9 cellular contexts compared by ENCODE assay signal in the genomic region with DNA sequence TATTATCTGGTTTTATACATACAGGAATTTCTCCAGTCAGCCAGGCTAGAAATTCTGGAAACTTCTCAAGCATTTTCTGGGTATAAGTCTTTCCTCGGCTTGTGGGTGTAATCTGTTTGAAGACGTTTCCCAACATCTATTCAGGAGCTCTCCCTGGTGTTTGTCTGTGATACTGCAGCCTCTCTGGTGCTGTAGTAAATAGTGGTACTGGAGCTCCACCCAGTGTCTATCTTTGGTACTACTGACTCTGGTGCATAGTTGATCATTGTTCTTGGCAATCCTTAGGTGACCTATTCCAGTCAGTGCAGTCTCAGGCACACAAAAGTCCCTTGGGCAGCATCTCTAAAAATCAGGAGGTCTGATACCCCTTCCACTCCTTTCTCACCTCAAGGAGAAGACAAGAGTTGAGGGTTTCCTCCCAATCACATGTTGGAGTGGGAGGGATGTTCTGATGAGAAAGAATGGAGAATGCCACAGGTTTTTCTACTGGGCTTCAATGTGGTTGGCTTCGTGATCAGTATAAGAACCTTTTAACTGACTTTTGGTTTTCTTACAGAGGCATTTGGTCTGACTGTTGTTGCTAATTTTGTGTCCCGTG.
DNase-seq lines count a peak whose midpoint lies in the region; TF ChIP-seq lines count a peak whose summit lies in the region.
"Had no signal": no experiment of that assay in that cellular context is flagged by ENCODE, and none has a peak within 500 bp of the region (broad histone marks: within the 10 kb centered on the region; RNA-seq: fewer than 3 reads in every experiment).

No MANE protein-coding gene starts in this region.

- H3K9ac ChIP-seq in Loucy (ENCODE audit: low read depth, low read length, poor library complexity, severe bottlenecking) (no peak overlapping the region), parathyroid adenoma (no peak overlapping the region)

- H3K36me3 ChIP-seq in Loucy (ENCODE audit: insufficient read depth, low read length) (no peaks in the 10 kb centered on the region), parathyroid adenoma (ENCODE audit: control insufficient read depth, insufficient read depth, low read length) (no peaks in the 10 kb centered on the region)

- no peaks in the 10 kb centered on the region for H3K9me2 ChIP-seq in Loucy (replicated peaks; ENCODE audit: low read depth, low read length)

- no peaks in the 10 kb centered on the region; the same call in 1 of the 2 replicates for H3K9me3 ChIP-seq in Loucy (ENCODE audit: insufficient read depth, low read depth, low read length)
- peaks cover 4% of the 10 kb centered on the region for H3K9me3 ChIP-seq in parathyroid adenoma (ENCODE audit: control insufficient read depth, low read length)

- intact Hi-C loops in activated T-helper 2 cell treated with anti-CD3 and anti-CD28 coated beads, Interferon-gamma antibody, Interleukin-2, Interleukin-4, amounts not matched to agents 10 μg/mL and 5 μg/mL and 100 μg/mL, durations not matched to agents 14 hours and 24 hours and 36 hours (cut with micrococcal nuclease) = loop anchor here (1.0 to 5.0 kb wide), 8 partner anchors 19 to 732 kb away; partner anchors contain the start of genes CYSLTR2 and NUDT15

- peaks cover 7% of the 10 kb centered on the region for H3K4me1 Mint-ChIP-seq in activated T-helper 2 cell treated with anti-CD3 and anti-CD28 coated beads, Interferon-gamma antibody, Interleukin-2, Interleukin-4, amounts not matched to agents 10 μg/mL and 5 μg/mL and 100 μg/mL, durations not matched to agents 14 hours and 24 hours and 36 hours (ENCODE audit: low read depth)

- H3K4me2 ChIP-seq in Loucy (ENCODE audit: low read depth, low read length, poor library complexity, severe bottlenecking) = no peak overlapping the region
- H3K4me2 ChIP-seq in parathyroid adenoma (ENCODE audit: low read length) = no peak overlapping the region

- peaks cover 22% of the 10 kb centered on the region for H3K9me3 Mint-ChIP-seq in activated T-helper 2 cell treated with anti-CD3 and anti-CD28 coated beads, Interferon-gamma antibody, Interleukin-2, Interleukin-4, amounts not matched to agents 10 μg/mL and 5 μg/mL and 100 μg/mL, durations not matched to agents 14 hours and 24 hours and 36 hours

- H3K27me3 ChIP-seq in Loucy (ENCODE audit: insufficient read depth, low read length, poor library complexity, severe bottlenecking) (no peaks in the 10 kb centered on the region), parathyroid adenoma (ENCODE audit: control insufficient read depth, insufficient read depth, low read length) (no peaks in the 10 kb centered on the region)

- H3K4me3 ChIP-seq in Loucy (ENCODE audit: low read length, poor library complexity, severe bottlenecking) (no peak overlapping the region), parathyroid adenoma (ENCODE audit: low read depth, low read length) (no peak overlapping the region)

- no peak overlapping the region for H3K27ac ChIP-seq in parathyroid adenoma

- no peaks in the 10 kb centered on the region for H3K4me1 ChIP-seq in Loucy (ENCODE audit: insufficient read depth, low read length, poor library complexity, severe bottlenecking)
- H3K4me1 ChIP-seq in parathyroid adenoma = no peaks in the 10 kb centered on the region

- peak; percentile 70 for DNase-seq in GDM1 (lab: John Stamatoyannopoulos, UW)
- peak; percentile 28 for DNase-seq in GOT3 (lab: John Stamatoyannopoulos, UW)
- DNase-seq in SHP77 (lab: John Stamatoyannopoulos, UW) = peak; percentile 45 to 66
- DNase-seq in activated T-helper 2 cell treated with anti-CD3 and anti-CD28 coated beads, Interferon-gamma antibody, Interleukin-2, Interleukin-4, amounts not matched to agents 10 μg/mL and 5 μg/mL and 100 μg/mL, durations not matched to agents 14 hours and 24 hours and 36 hours (ENCODE audit: low spot score) = peak; percentile 70
- DNase-seq in foreskin melanocyte = peak; percentile 89
- DNase-seq in ureter (ENCODE audit: low spot score) = peak; percentile 87

- H3F3A ChIP-seq in Loucy (ENCODE audit: low read depth) = no peaks in the 10 kb centered on the region

- H3K27ac Mint-ChIP-seq in activated T-helper 2 cell treated with anti-CD3 and anti-CD28 coated beads, Interferon-gamma antibody, Interleukin-2, Interleukin-4, amounts not matched to agents 10 μg/mL and 5 μg/mL and 100 μg/mL, durations not matched to agents 14 hours and 24 hours and 36 hours = no peak overlapping the region

- no peaks in the 10 kb centered on the region for H3K36me3 Mint-ChIP-seq in activated T-helper 2 cell treated with anti-CD3 and anti-CD28 coated beads, Interferon-gamma antibody, Interleukin-2, Interleukin-4, amounts not matched to agents 10 μg/mL and 5 μg/mL and 100 μg/mL, durations not matched to agents 14 hours and 24 hours and 36 hours (ENCODE audit: low read depth)

- peak; percentile 100 for TF ChIP-seq CTCF in Loucy (conservative IDR thresholded peaks at IDR 0.05; ENCODE audit: low read length)
- TF ChIP-seq CTCF in parathyroid adenoma (IDR thresholded peaks at IDR 0.05) = peak; percentile 87

- H3K79me2 ChIP-seq in Loucy (ENCODE audit: insufficient read depth, low read length) (no peaks in the 10 kb centered on the region), parathyroid adenoma (no peaks in the 10 kb centered on the region)

- H4K20me1 ChIP-seq in Loucy (ENCODE audit: insufficient read depth, low read length, poor library complexity, severe bottlenecking) = no peaks in the 10 kb centered on the region

- H3K27me3 Mint-ChIP-seq in activated T-helper 2 cell treated with anti-CD3 and anti-CD28 coated beads, Interferon-gamma antibody, Interleukin-2, Interleukin-4, amounts not matched to agents 10 μg/mL and 5 μg/mL and 100 μg/mL, durations not matched to agents 14 hours and 24 hours and 36 hours (ENCODE audit: low read depth) = peaks cover 34% of the 10 kb centered on the region

- H2AFZ ChIP-seq in Loucy (ENCODE audit: low read length) (no peak overlapping the region), parathyroid adenoma (no peak overlapping the region)

- no peak overlapping the region for H3K4me3 Mint-ChIP-seq in activated T-helper 2 cell treated with anti-CD3 and anti-CD28 coated beads, Interferon-gamma antibody, Interleukin-2, Interleukin-4, amounts not matched to agents 10 μg/mL and 5 μg/mL and 100 μg/mL, durations not matched to agents 14 hours and 24 hours and 36 hours (ENCODE audit: low read depth)
- H3K4me3 Mint-ChIP-seq: stimulated activated naive CD8-positive, alpha-beta T cell treated with anti-CD3 and anti-CD28 coated beads, Interleukin-15, Interleukin-2, amounts not matched to agents 100 ng/mL and 50 ng/mL, for 24 hours had no signal

Comparison
In these comparisons a context has a peak if more than half of its experiments do, and no peak if none do; other contexts are left out.
1. DNase-seq: peak in every context shown above with its lines; median percentile 89 in foreskin melanocyte; 87 in ureter; 70 in GDM1; 70 in activated T-helper 2 cell treated with anti-CD3 and anti-CD28 coated beads, Interferon-gamma antibody, Interleukin-2, Interleukin-4, amounts not matched to agents 10 μg/mL and 5 μg/mL and 100 μg/mL, durations not matched to agents 14 hours and 24 hours and 36 hours; 56 in SHP77; 28 in GOT3.